15 cellular contexts compared by ENCODE assay signal in genomic region chr4:47824844-47825243, GRCh38. TPM values are rescaled to one million over a fixed set of nuclear protein-coding genes. Genes with fewer than 3 reads are reported as not detected.
DNase-seq lines count a peak whose midpoint lies in the region; ATAC-seq and TF ChIP-seq lines count a peak whose summit lies in the region.
"Had no signal": no experiment of that assay in that cellular context is flagged by ENCODE, and none has a peak within 500 bp of the region (broad histone marks: within the 10 kb centered on the region; RNA-seq: fewer than 3 reads in every experiment).

No MANE protein-coding gene starts in this region.

- 31 to 43% methylated on average over 7 of the region's 7 CpGs for WGBS in heart right ventricle, 2 donors
- 13% methylated on average over 7 of the region's 7 CpGs for WGBS in smooth muscle cell (ENCODE audit: low lambda C conversion rate)

- H3K27me3 ChIP-seq in heart right ventricle (no peaks in the 10 kb centered on the region), smooth muscle cell (ENCODE audit: low read depth) (no peaks in the 10 kb centered on the region)

- peak overlapping the region in 9 of 10 donors; percentile 56 to 84 (median 72) for H3K27ac ChIP-seq in heart right ventricle
- peak overlapping the region; percentile 49 for H3K27ac ChIP-seq in smooth muscle cell (ENCODE audit: low read depth)
- H3K27ac ChIP-seq: PC-9 had no signal

- DNase-seq in Right ventricle myocardium inferior (ENCODE audit: missing footprints) = peak; percentile 71
- DNase-seq in cardiac septum (ENCODE audit: low spot score) = no peak
- DNase-seq in HK-2 (ENCODE audit: unreplicated experiment) = peak; percentile 30
- DNase-seq in heart right ventricle = peak; percentile 59 to 63
- no peak for DNase-seq in smooth muscle cell (lab: John Stamatoyannopoulos, UW; ENCODE audit: unreplicated experiment)
- no peak for DNase-seq in activated naive CD4-positive, alpha-beta T cell (lab: John Stamatoyannopoulos, UW)
- DNase-seq in stimulated activated CD4-positive, alpha-beta T cell treated with anti-CD3 and anti-CD28 coated beads, Interleukin-4, amount 100 ng/mL, for 24 hours = no peak
- no peak for DNase-seq in left lobe of liver (ENCODE audit: low spot score)
- DNase-seq: ACHN, activated T-cell treated with anti-CD3 and anti-CD28 coated beads for 4 hours, KG1, PC-9, T-helper 1 cell had no signal

- no peaks in the 10 kb centered on the region for H3K79me2 ChIP-seq in smooth muscle cell (ENCODE audit: low read depth)

- peak overlapping the region; percentile 2 for H3K9ac ChIP-seq in smooth muscle cell (ENCODE audit: low read depth)

- no peaks in the 10 kb centered on the region for H4K20me1 ChIP-seq in smooth muscle cell (ENCODE audit: low read depth)

- no peak overlapping the region for H2AFZ ChIP-seq in smooth muscle cell (ENCODE audit: low read depth)
- H2AFZ ChIP-seq: PC-9 had no signal

- H3K4me1 ChIP-seq in heart right ventricle (peaks cover 0 to 27% (median 0%) of the 10 kb centered on the region in 9 donors), smooth muscle cell (ENCODE audit: low read depth) (peaks cover 6% of the 10 kb centered on the region)
- H3K4me1 ChIP-seq: HAP-1 had no signal

- ATAC-seq in Right ventricle myocardium inferior = peak; percentile 87
- ATAC-seq in heart right ventricle = peak; percentile 88 to 95 (median 93)
- no peak for ATAC-seq in left lobe of liver
- ATAC-seq: activated CD4-positive, CD25-positive, alpha-beta regulatory T cell treated with anti-CD3 and anti-CD28 coated beads, Interleukin-2, amount 50 U/mL, for 24 hours had no signal

- intact Hi-C loops in Right ventricle myocardium inferior (cut with DNase I) (loop anchor here (2.0 kb wide), 1 partner anchor 40 kb away; no protein-coding TSS in a partner anchor), cardiac septum (cut with DNase I) (no loop called here), heart right ventricle (cut with DNase I) (loop anchor here in 3 of 10 donors (5.0 kb wide), 4 partner anchors 38 to 78 kb away; no protein-coding TSS in a partner anchor)

- no peaks in the 10 kb centered on the region for H3K9me3 ChIP-seq in heart right ventricle
- H3K9me3 ChIP-seq in smooth muscle cell (replicated peaks; ENCODE audit: low read depth) = no peaks in the 10 kb centered on the region
- H3K9me3 ChIP-seq: HAP-1 had no signal

- H3K4me2 ChIP-seq in smooth muscle cell = peak overlapping the region; percentile 51
- H3K4me2 ChIP-seq: PC-9 had no signal

- H3K36me3 ChIP-seq in heart right ventricle = no peaks in the 10 kb centered on the region
- no peaks in the 10 kb centered on the region for H3K36me3 ChIP-seq in smooth muscle cell (ENCODE audit: low read depth)
- H3K36me3 ChIP-seq: HAP-1 had no signal

- H3K4me3 ChIP-seq in heart right ventricle (peak overlapping the region in 2 of 10 donors; percentile 12), smooth muscle cell (no peak overlapping the region)
- H3K4me3 ChIP-seq: HAP-1, PC-9 had no signal

- TF ChIP-seq CTCF in heart right ventricle (IDR thresholded peaks at IDR 0.05) (no peak), smooth muscle cell (IDR thresholded peaks at IDR 0.05; ENCODE audit: borderline replicate concordance, insufficient read depth, poor library complexity, severe bottlenecking) (no peak)

- H3F3A ChIP-seq in smooth muscle cell (ENCODE audit: low read depth) = no peaks in the 10 kb centered on the region

RNA-seq across cellular contexts. Expression of gene CORIN, which starts 13.0 kb away (rescaled TPM):
- total RNA-seq in Right ventricle myocardium inferior (53.9 TPM), cardiac septum (3.4 TPM), heart right ventricle (100 to 1,000 TPM in 2 of 10 donors, 10 to 100 TPM in 8; 13.0 to 159 (median 76.9) TPM), smooth muscle cell (1.8 and 3.5 TPM in 2 replicates), left lobe of liver (0.20 TPM)
- polyA plus RNA-seq in heart right ventricle (10 to 100 TPM in 1 of 2 donors, 1 to 10 TPM in 1; 8.4 to 69.9 TPM), smooth muscle cell (0.27 and 1.9 TPM in 2 replicates)
- total RNA-seq: PC-9 had no signal

Comparison
In these comparisons a context has a peak if more than half of its experiments do, and no peak if none do; other contexts are left out.
1. DNase-seq: peak in Right ventricle myocardium inferior (single experiment), HK-2 (single experiment) and heart right ventricle (2 of 2); none in cardiac septum (single experiment), smooth muscle cell (single experiment), activated naive CD4-positive, alpha-beta T cell (0 of 4), stimulated activated CD4-positive, alpha-beta T cell treated with anti-CD3 and anti-CD28 coated beads, Interleukin-4, amount 100 ng/mL, for 24 hours (single experiment) and left lobe of liver (single experiment).